1 cellular context compared by ENCODE assay signal in the genomic region with DNA sequence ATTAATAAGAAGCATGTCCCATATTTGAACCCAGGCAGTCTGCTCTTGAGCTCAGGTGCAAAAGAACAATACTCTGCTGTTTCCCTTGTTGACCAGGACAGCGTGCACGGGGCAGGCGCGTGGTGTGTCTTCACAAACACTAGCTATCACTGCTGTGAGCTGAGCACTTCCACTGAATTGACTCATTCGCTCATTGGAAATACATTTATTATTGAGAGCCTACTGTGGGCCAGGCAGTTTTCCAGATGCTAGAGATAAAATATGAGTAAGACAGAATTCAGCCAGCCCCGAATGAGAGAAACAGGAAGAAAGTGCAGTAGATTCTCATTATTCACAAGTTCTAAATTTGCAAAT.
TF ChIP-seq lines count a peak whose summit lies in the region.

No MANE protein-coding gene starts in this region.

TF ChIP-seq in K562, 482 proteins besides CTCF, POLR2A, EP300 and RAD21 (continued from another document):
- TF ChIP-seq SMARCC2 (IDR thresholded peaks at IDR 0.05; ENCODE audit: low read depth), result 0 out of 2 replicates have a peak, but pooled peaks have one; percentile 45
- TF ChIP-seq SOX6 (IDR thresholded peaks at IDR 0.05), result peak; percentile 50; the same call in 1 of the 2 replicates
- no peak for TF ChIP-seq SMAD4 (CRISPR knock-in tag; conservative IDR thresholded peaks at IDR 0.05)
- TF ChIP-seq TOE1 (IDR thresholded peaks at IDR 0.05; ENCODE audit: borderline replicate concordance), result no peak
- no peak for TF ChIP-seq TOE1 (CRISPR knock-in tag; IDR thresholded peaks at IDR 0.05; ENCODE audit: borderline replicate concordance, low read depth)
- TF ChIP-seq, protein P1, sequence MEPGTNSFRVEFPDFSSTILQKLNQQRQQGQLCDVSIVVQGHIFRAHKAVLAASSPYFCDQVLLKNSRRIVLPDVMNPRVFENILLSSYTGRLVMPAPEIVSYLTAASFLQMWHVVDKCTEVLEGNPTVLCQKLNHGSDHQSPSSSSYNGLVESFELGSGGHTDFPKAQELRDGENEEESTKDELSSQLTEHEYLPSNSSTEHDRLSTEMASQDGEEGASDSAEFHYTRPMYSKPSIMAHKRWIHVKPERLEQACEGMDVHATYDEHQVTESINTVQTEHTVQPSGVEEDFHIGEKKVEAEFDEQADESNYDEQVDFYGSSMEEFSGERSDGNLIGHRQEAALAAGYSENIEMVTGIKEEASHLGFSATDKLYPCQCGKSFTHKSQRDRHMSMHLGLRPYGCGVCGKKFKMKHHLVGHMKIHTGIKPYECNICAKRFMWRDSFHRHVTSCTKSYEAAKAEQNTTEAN (CRISPR knock-in tag; IDR thresholded peaks at IDR 0.05), result no peak
- no peak for TF ChIP-seq SAFB (IDR thresholded peaks at IDR 0.05; ENCODE audit: borderline replicate concordance, low read depth, low read length)
- TF ChIP-seq HDAC8 (tag; IDR thresholded peaks at IDR 0.05), result no peak
- TF ChIP-seq TSC22D4 (tag; IDR thresholded peaks at IDR 0.05), result no peak
- TF ChIP-seq E2F3 (CRISPR knock-in tag; IDR thresholded peaks at IDR 0.05), result no peak
- TF ChIP-seq, protein P2, sequence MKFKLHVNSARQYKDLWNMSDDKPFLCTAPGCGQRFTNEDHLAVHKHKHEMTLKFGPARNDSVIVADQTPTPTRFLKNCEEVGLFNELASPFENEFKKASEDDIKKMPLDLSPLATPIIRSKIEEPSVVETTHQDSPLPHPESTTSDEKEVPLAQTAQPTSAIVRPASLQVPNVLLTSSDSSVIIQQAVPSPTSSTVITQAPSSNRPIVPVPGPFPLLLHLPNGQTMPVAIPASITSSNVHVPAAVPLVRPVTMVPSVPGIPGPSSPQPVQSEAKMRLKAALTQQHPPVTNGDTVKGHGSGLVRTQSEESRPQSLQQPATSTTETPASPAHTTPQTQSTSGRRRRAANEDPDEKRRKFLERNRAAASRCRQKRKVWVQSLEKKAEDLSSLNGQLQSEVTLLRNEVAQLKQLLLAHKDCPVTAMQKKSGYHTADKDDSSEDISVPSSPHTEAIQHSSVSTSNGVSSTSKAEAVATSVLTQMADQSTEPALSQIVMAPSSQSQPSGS (CRISPR knock-in tag; IDR thresholded peaks at IDR 0.05), result no peak
- no peak for TF ChIP-seq RBM34 (IDR thresholded peaks at IDR 0.05; ENCODE audit: borderline replicate concordance, insufficient read depth, low read length)
- no peak for TF ChIP-seq ZNF699 (CRISPR knock-in tag; IDR thresholded peaks at IDR 0.05; ENCODE audit: insufficient replicate concordance)
- no peak for TF ChIP-seq MTA1 (IDR thresholded peaks at IDR 0.05; ENCODE audit: borderline replicate concordance)
- TF ChIP-seq PML (IDR thresholded peaks at IDR 0.05; ENCODE audit: low read length), result no peak
- no peak for TF ChIP-seq SAP30 (IDR thresholded peaks at IDR 0.05; ENCODE audit: borderline replicate concordance, insufficient read depth, low read depth, low read length, poor library complexity, severe bottlenecking)
- TF ChIP-seq ERF (CRISPR knock-in tag; IDR thresholded peaks at IDR 0.05), result no peak
- TF ChIP-seq, protein P3, sequence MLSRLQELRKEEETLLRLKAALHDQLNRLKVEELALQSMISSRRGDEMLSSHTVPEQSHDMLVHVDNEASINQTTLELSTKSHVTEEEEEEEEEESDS (CRISPR knock-in tag; IDR thresholded peaks at IDR 0.05), result no peak
- peak; percentile 44; the same call in 1 of the 2 replicates for TF ChIP-seq L3MBTL2 (IDR thresholded peaks at IDR 0.05)
- TF ChIP-seq JUND (IDR thresholded peaks at IDR 0.05; ENCODE audit: borderline replicate concordance, low read depth, low read length), result peak; percentile 54; the same call in 1 of the 2 replicates
- TF ChIP-seq JUND (tag; IDR thresholded peaks at IDR 0.05; ENCODE audit: borderline replicate concordance, low read depth, low read length), result peak; percentile 20; the same call in 1 of the 3 replicates
- TF ChIP-seq NR2C1 (IDR thresholded peaks at IDR 0.05), result no peak
- no peak for TF ChIP-seq NR2C1 (tag; IDR thresholded peaks at IDR 0.05)
- TF ChIP-seq CCAR2 (IDR thresholded peaks at IDR 0.05; ENCODE audit: low read depth, low read length), result no peak
- TF ChIP-seq ASH1L (IDR thresholded peaks at IDR 0.05; ENCODE audit: borderline replicate concordance, low read depth, partially characterized antibody), result no peak
- 0 out of 2 replicates have a peak, but pooled peaks have one; percentile 11 for TF ChIP-seq ATF7 (IDR thresholded peaks at IDR 0.05)
- no peak for TF ChIP-seq NR2C2 (CRISPR knock-in tag; IDR thresholded peaks at IDR 0.05)
- no peak for TF ChIP-seq NR2C2 (tag; IDR thresholded peaks at IDR 0.05)
- no peak for TF ChIP-seq BRF1 (IDR thresholded peaks at IDR 0.05; ENCODE audit: borderline replicate concordance, extremely low read depth, insufficient read length)
- TF ChIP-seq KDM4B (IDR thresholded peaks at IDR 0.05; ENCODE audit: borderline replicate concordance in 2 of 2, low read depth in 1 of 2), result no peak
- TF ChIP-seq ZNF224 (CRISPR knock-in tag; IDR thresholded peaks at IDR 0.05), result no peak
- no peak for TF ChIP-seq MYBL2 (IDR thresholded peaks at IDR 0.05; ENCODE audit: low read depth)
- TF ChIP-seq MYBL2 (CRISPR knock-in tag; IDR thresholded peaks at IDR 0.05; ENCODE audit: borderline replicate concordance), result no peak
